3 cellular contexts compared by ENCODE assay signal in genomic region chr22:43331698-43332097, GRCh38.
TF ChIP-seq lines count a peak whose summit lies in the region.

No MANE protein-coding gene starts in this region.

TF ChIP-seq in SK-N-SH, 30 proteins besides CTCF, POLR2A, EP300 and RAD21 (continued from another document):
- TF ChIP-seq, protein P1, sequence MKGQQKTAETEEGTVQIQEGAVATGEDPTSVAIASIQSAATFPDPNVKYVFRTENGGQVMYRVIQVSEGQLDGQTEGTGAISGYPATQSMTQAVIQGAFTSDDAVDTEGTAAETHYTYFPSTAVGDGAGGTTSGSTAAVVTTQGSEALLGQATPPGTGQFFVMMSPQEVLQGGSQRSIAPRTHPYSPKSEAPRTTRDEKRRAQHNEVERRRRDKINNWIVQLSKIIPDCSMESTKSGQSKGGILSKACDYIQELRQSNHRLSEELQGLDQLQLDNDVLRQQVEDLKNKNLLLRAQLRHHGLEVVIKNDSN (IDR thresholded peaks at IDR 0.05; ENCODE audit: borderline replicate concordance, low read depth): no peak
- no peak for TF ChIP-seq CHD2 (IDR thresholded peaks at IDR 0.05; ENCODE audit: low read length, partially characterized antibody)
- TF ChIP-seq SMC3 (IDR thresholded peaks at IDR 0.05; ENCODE audit: low read depth, low read length): no peak
- no peak for TF ChIP-seq ELF1 (IDR thresholded peaks at IDR 0.05)
- TF ChIP-seq, protein P2, sequence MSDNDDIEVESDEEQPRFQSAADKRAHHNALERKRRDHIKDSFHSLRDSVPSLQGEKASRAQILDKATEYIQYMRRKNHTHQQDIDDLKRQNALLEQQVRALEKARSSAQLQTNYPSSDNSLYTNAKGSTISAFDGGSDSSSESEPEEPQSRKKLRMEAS (IDR thresholded peaks at IDR 0.05; ENCODE audit: low read depth): no peak
- TF ChIP-seq, protein P3, sequence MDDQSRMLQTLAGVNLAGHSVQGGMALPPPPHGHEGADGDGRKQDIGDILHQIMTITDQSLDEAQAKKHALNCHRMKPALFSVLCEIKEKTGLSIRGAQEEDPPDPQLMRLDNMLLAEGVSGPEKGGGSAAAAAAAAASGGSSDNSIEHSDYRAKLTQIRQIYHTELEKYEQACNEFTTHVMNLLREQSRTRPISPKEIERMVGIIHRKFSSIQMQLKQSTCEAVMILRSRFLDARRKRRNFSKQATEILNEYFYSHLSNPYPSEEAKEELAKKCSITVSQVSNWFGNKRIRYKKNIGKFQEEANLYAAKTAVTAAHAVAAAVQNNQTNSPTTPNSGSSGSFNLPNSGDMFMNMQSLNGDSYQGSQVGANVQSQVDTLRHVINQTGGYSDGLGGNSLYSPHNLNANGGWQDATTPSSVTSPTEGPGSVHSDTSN (IDR thresholded peaks at IDR 0.05): no peak
- no peak for TF ChIP-seq JUND (IDR thresholded peaks at IDR 0.05)
- TF ChIP-seq RXRA (IDR thresholded peaks at IDR 0.05; ENCODE audit: borderline replicate concordance, low read depth): no peak
- no peak for TF ChIP-seq FOSL2 (IDR thresholded peaks at IDR 0.05; ENCODE audit: borderline replicate concordance, low read depth)
- TF ChIP-seq YY1 (IDR thresholded peaks at IDR 0.05; ENCODE audit: low read depth): no peak
- TF ChIP-seq EZH2phosphoT487 (IDR thresholded peaks at IDR 0.05; ENCODE audit: borderline replicate concordance, low read depth): no peak

TF ChIP-seq in SK-N-SH treated with all-trans-retinoic acid at 6 μM for 48 hours, 23 proteins besides CTCF, POLR2A, EP300 and RAD21 (continued from another document):
- TF ChIP-seq TCF4 (CRISPR knock-in tag; IDR thresholded peaks at IDR 0.05; ENCODE audit: borderline replicate concordance) (no peak), OSR1 (CRISPR knock-in tag; IDR thresholded peaks at IDR 0.05) (no peak), SNAI2 (CRISPR knock-in tag; IDR thresholded peaks at IDR 0.05) (no peak), ZNF565 (CRISPR knock-in tag; conservative IDR thresholded peaks at IDR 0.05; ENCODE audit: low read depth) (no peak), ZC3H10 (CRISPR knock-in tag; IDR thresholded peaks at IDR 0.05) (no peak), CREB5 (CRISPR knock-in tag; IDR thresholded peaks at IDR 0.05; ENCODE audit: low read depth) (no peak), ZNF8 (CRISPR knock-in tag; IDR thresholded peaks at IDR 0.05) (no peak), GLIS3 (CRISPR knock-in tag; IDR thresholded peaks at IDR 0.05) (no peak), ZFP30 (CRISPR knock-in tag; IDR thresholded peaks at IDR 0.05) (no peak), CSDC2 (CRISPR knock-in tag; IDR thresholded peaks at IDR 0.05) (no peak), TOX (CRISPR knock-in tag; IDR thresholded peaks at IDR 0.05; ENCODE audit: borderline replicate concordance) (no peak), ISL1 (CRISPR knock-in tag; IDR thresholded peaks at IDR 0.05) (no peak)
- TF ChIP-seq, protein P4, sequence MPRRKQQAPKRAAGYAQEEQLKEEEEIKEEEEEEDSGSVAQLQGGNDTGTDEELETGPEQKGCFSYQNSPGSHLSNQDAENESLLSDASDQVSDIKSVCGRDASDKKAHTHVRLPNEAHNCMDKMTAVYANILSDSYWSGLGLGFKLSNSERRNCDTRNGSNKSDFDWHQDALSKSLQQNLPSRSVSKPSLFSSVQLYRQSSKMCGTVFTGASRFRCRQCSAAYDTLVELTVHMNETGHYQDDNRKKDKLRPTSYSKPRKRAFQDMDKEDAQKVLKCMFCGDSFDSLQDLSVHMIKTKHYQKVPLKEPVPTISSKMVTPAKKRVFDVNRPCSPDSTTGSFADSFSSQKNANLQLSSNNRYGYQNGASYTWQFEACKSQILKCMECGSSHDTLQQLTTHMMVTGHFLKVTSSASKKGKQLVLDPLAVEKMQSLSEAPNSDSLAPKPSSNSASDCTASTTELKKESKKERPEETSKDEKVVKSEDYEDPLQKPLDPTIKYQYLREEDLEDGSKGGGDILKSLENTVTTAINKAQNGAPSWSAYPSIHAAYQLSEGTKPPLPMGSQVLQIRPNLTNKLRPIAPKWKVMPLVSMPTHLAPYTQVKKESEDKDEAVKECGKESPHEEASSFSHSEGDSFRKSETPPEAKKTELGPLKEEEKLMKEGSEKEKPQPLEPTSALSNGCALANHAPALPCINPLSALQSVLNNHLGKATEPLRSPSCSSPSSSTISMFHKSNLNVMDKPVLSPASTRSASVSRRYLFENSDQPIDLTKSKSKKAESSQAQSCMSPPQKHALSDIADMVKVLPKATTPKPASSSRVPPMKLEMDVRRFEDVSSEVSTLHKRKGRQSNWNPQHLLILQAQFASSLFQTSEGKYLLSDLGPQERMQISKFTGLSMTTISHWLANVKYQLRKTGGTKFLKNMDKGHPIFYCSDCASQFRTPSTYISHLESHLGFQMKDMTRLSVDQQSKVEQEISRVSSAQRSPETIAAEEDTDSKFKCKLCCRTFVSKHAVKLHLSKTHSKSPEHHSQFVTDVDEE (CRISPR knock-in tag; IDR thresholded peaks at IDR 0.05): no peak

TF ChIP-seq in HEK293, 187 proteins besides CTCF, POLR2A, EP300 and RAD21 (continued from another document):
- TF ChIP-seq, protein P5, sequence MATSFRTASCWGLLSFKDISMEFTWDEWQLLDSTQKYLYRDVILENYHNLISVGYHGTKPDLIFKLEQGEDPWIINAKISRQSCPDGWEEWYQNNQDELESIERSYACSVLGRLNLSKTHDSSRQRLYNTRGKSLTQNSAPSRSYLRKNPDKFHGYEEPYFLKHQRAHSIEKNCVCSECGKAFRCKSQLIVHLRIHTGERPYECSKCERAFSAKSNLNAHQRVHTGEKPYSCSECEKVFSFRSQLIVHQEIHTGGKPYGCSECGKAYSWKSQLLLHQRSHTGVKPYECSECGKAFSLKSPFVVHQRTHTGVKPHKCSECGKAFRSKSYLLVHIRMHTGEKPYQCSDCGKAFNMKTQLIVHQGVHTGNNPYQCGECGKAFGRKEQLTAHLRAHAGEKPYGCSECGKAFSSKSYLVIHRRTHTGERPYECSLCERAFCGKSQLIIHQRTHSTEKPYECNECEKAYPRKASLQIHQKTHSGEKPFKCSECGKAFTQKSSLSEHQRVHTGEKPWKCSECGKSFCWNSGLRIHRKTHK (tag by site-specific recombination; IDR thresholded peaks at IDR 0.05): no peak
